Comparison of ENCODE assay signal across 8 cellular contexts in genomic region chr9:78296208-78296892, GRCh38. TPM values are rescaled to one million over a fixed set of nuclear protein-coding genes. Genes with fewer than 3 reads are reported as not detected.
A peak's percentile ranks its signal among the peaks of the same experiment; 100 is the strongest.
DNase-seq lines count a peak whose midpoint lies in the region; ATAC-seq, FAIRE-seq and TF ChIP-seq lines count a peak whose summit lies in the region.

No MANE protein-coding gene starts in this region.

- H3K4me2 ChIP-seq in H1 (ENCODE audit: insufficient read depth in 1 of 2, low read depth in 2 of 2, low read length in 2 of 2), result peak overlapping the region; percentile 83 to 87

- H2BK12ac ChIP-seq in H1 (ENCODE audit: low read depth, low read length), result peak overlapping the region; percentile 41; the same call in 1 of the 2 replicates

- peak; percentile 45 for DNase-seq in D341Med (ENCODE audit: low spot score)
- peak in 1 of 2 experiments; percentile 61 for DNase-seq in H1 (ENCODE audit: low read depth in 1 of 2, low spot score in 2 of 2)
- DNase-seq in medulla oblongata (ENCODE audit: extremely low spot score), result peak; percentile 42
- DNase-seq in substantia nigra (lab: John Stamatoyannopoulos, UW), result peak in 33 of 49 donors; percentile 13 to 71 (median 46)
- no peak for DNase-seq in urothelium cell line (ENCODE audit: low spot score)

- H3K36me3 ChIP-seq in KOPT-K1 (ENCODE audit: insufficient read depth, low read length) (peaks cover 16% of the 10 kb centered on the region), H1 (ENCODE audit: control insufficient read depth in 2 of 4, insufficient read depth in 4 of 4, low read length in 3 of 4) (peaks cover 11 to 27% (median 15%) of the 10 kb centered on the region in 4 experiments)

- TF ChIP-seq EP300 in H1 (IDR thresholded peaks at IDR 0.05; ENCODE audit: borderline replicate concordance in 1 of 2, low read depth in 2 of 2, low read length in 2 of 2), result no peak

- H3K4me3 ChIP-seq in H1 (ENCODE audit: extremely low read depth in 1 of 4, insufficient read depth in 2 of 4, low read depth in 3 of 4, low read length in 4 of 4), result peak overlapping the region; percentile 87 to 93 (median 90)

- H3K79me1 ChIP-seq in H1 (ENCODE audit: low read depth, low read length), result peaks cover 4% of the 10 kb centered on the region

- TF ChIP-seq RAD21 in H1 (IDR thresholded peaks at IDR 0.05 in 1 of 2, conservative IDR thresholded peaks at IDR 0.05 in 1 of 2; ENCODE audit: low read depth in 2 of 2, low read length in 2 of 2), result no peak

- no peak overlapping the region for H2BK20ac ChIP-seq in H1 (ENCODE audit: low read length)

- peak overlapping the region; percentile 41 for H2BK120ac ChIP-seq in H1 (replicated peaks; ENCODE audit: low read depth, low read length)

- H2BK15ac ChIP-seq in H1 (ENCODE audit: low read length), result peak overlapping the region; percentile 54; the same call in 1 of the 2 replicates

- peaks cover 6 to 11% of the 10 kb centered on the region in 2 experiments for H4K20me1 ChIP-seq in H1 (replicated peaks in 1 of 2; ENCODE audit: control insufficient read depth in 1 of 2, insufficient read depth in 2 of 2, low read length in 2 of 2)

- H3K9me3 ChIP-seq in KOPT-K1 (ENCODE audit: insufficient read depth, low read length, poor library complexity, severe bottlenecking) (no peaks in the 10 kb centered on the region), H1 (ENCODE audit: insufficient read depth in 2 of 2, low read depth in 1 of 2, low read length in 1 of 2) (no peaks in the 10 kb centered on the region)

- CTCF ChIA-PET in H1 (lab: Charles Lee; ENCODE audit: partially characterized antibody), result interaction anchor here (0.7 to 3.2 kb wide), 6 partner anchors 11 to 34 kb away, joined by 3 to 21 read pairs (median 4); no protein-coding TSS in a partner anchor

- ATAC-seq in GM18861 (IDR thresholded peaks at IDR 0.05; ENCODE audit: unreplicated experiment), result no peak

- peaks cover 8 to 16% (median 12%) of the 10 kb centered on the region in 4 experiments; a peak in 6 of 7 replicates for H3K4me1 ChIP-seq in H1 (replicated peaks in 1 of 4; ENCODE audit: control insufficient read depth in 3 of 4, insufficient read depth in 4 of 4, low read length in 3 of 4)

- peak overlapping the region; percentile 90 for H3K27ac ChIP-seq in KOPT-K1 (ENCODE audit: low read depth, low read length, poor library complexity, severe bottlenecking)
- H3K27ac ChIP-seq in VCaP, result peak overlapping the region; percentile 96
- peak overlapping the region; percentile 94 for H3K27ac ChIP-seq in H1 (ENCODE audit: low read depth, low read length)
- peak overlapping the region; percentile 81 for H3K27ac ChIP-seq in substantia nigra (ENCODE audit: low read depth, low read length, poor library complexity, severe bottlenecking)

- peak overlapping the region; percentile 97; the same call in 1 of the 2 replicates for H4K8ac ChIP-seq in H1 (ENCODE audit: extremely low read depth, insufficient read depth, low read length)

- H3K4ac ChIP-seq in H1 (replicated peaks; ENCODE audit: insufficient read length, low read depth, low read length), result peak overlapping the region; percentile 80

- peak overlapping the region; percentile 32; the same call in 1 of the 2 replicates for H2AK5ac ChIP-seq in H1 (ENCODE audit: low read depth, low read length)

- H3K56ac ChIP-seq in H1 (replicated peaks; ENCODE audit: insufficient read length, low read depth, low read length), result peak overlapping the region; percentile 95

- no peaks in the 10 kb centered on the region for H3K27me3 ChIP-seq in H1 (replicated peaks in 1 of 4; ENCODE audit: control insufficient read depth in 3 of 4, extremely low read depth in 1 of 4, insufficient read depth in 3 of 4, low read length in 3 of 4)

- peak overlapping the region; percentile 95 for H4K91ac ChIP-seq in H1 (replicated peaks; ENCODE audit: insufficient read length, low read length)

- TF ChIP-seq POLR2A in H1 (IDR thresholded peaks at IDR 0.05; ENCODE audit: control extremely low read depth in 1 of 2, low read depth in 2 of 2, low read length in 2 of 2), result peak in 1 of 2 experiments; percentile 81; a peak in 2 of 3 replicates

- peak overlapping the region; percentile 97 for H2BK5ac ChIP-seq in H1 (ENCODE audit: low read depth, low read length)

- peaks cover 7% of the 10 kb centered on the region; the same call in 1 of the 2 replicates for H3K23me2 ChIP-seq in H1 (ENCODE audit: low read depth, low read length)

- TF ChIP-seq CTCF in VCaP (conservative IDR thresholded peaks at IDR 0.05), result no peak
- TF ChIP-seq CTCF in H1 (IDR thresholded peaks at IDR 0.05; ENCODE audit: control extremely low read depth in 1 of 3, insufficient read depth in 1 of 3, low read depth in 1 of 3, low read length in 3 of 3), result no peak

- POLR2A ChIA-PET in H1 (lab: Charles Lee; ENCODE audit: partially characterized antibody), result interaction anchor here (0.7 to 27.8 kb wide), 50 partner anchors 13 to 1280 kb away, joined by 3 to 936 read pairs (median 5); partner anchors contain the start of genes CEP78, GNAQ and TLE4

- H3K23ac ChIP-seq in H1 (ENCODE audit: insufficient read length), result no peak overlapping the region

- FAIRE-seq in H1 (lab: Jason Lieb, UNC) (no peak), urothelium cell line (lab: Jason Lieb, UNC) (no peak)

- no peak overlapping the region for H3K14ac ChIP-seq in H1 (ENCODE audit: insufficient read length)

- H4K5ac ChIP-seq in H1 (ENCODE audit: insufficient read length, low read depth, low read length), result peak overlapping the region; percentile 92

- H3K79me2 ChIP-seq in H1 (ENCODE audit: control insufficient read depth in 1 of 2, insufficient read depth in 2 of 2, low read length in 2 of 2), result peaks cover 15 to 44% of the 10 kb centered on the region in 2 experiments

- peak overlapping the region; percentile 94 to 99 (median 96) for H3K9ac ChIP-seq in H1 (replicated peaks in 1 of 4; ENCODE audit: extremely low read depth in 1 of 4, low read depth in 3 of 4, low read length in 3 of 4)

- H3K18ac ChIP-seq in H1 (ENCODE audit: extremely low read depth, low read length), result peak overlapping the region; percentile 95

- H2AFZ ChIP-seq in H1 (ENCODE audit: low read length), result no peak overlapping the region

- WGBS in H1 (ENCODE audit: extremely low coverage in 1 of 2, insufficient coverage in 1 of 2, insufficient read length in 1 of 2, insufficient replicate concordance in 2 of 2, low coverage in 1 of 2, low lambda C conversion rate in 2 of 2, missing lambda C conversion rate in 1 of 2), 2 experiments, result 2% methylated on average over 32 of the region's 32 CpGs; no CpG with 5 or more reads in 1 of the 2 experiments

TF ChIP-seq in H1, 55 proteins besides CTCF, POLR2A, EP300 and RAD21:
- TF ChIP-seq TAF7 (optimal IDR thresholded peaks at IDR 0.05; ENCODE audit: borderline replicate concordance, low read depth, low read length), result peak; percentile 47
- TF ChIP-seq KDM4A (IDR thresholded peaks at IDR 0.05; ENCODE audit: low read depth, low read length, severe bottlenecking), result peak; percentile 5
- TF ChIP-seq HDAC6 (IDR thresholded peaks at IDR 0.05; ENCODE audit: low read depth, low read length), result no peak
- TF ChIP-seq PHF8 (conservative IDR thresholded peaks at IDR 0.05; ENCODE audit: low read depth, low read length), result peak; percentile 32; the same call in 1 of the 2 replicates
TF ChIP-seq in H1: peak in this region for 3.

RNA-seq across cellular contexts. Expression of gene PSAT1, which starts 0.6 kb away (rescaled TPM):
- 317 and 341 TPM in 2 replicates for total RNA-seq in H1 (2021; fragmentation: NEBNext Ultra II Directional; extraction: Animal tissue kit (Norgen Biotek cat#: 25700))
- 204 and 233 TPM in 2 replicates for polyA plus RNA-seq in H1 (2011; rRNA removed)
- polyA plus RNA-seq in H1 (2011; cell fraction: cytosol; rRNA removed), result 315 TPM
- 116 TPM for polyA plus RNA-seq in H1 (2011; cell fraction: nucleus; rRNA removed)
- 239 to 279 TPM (median 247 TPM) in 4 replicates for polyA plus RNA-seq in H1 (2012, experiment 1 of 2)
- 169 TPM for polyA plus RNA-seq in H1 (2012, experiment 2 of 2)
- polyA plus RNA-seq in H1 (2013, experiment 1 of 2), result 140 TPM
- polyA plus RNA-seq in H1 (2013, experiment 2 of 2), result 141 TPM
- 229 and 231 TPM in 2 replicates for polyA minus RNA-seq in H1 (2011; rRNA and poly(A)+ RNA removed)
- 138 TPM for polyA minus RNA-seq in H1 (2011; cell fraction: cytosol; rRNA and poly(A)+ RNA removed)
- 122 TPM for polyA minus RNA-seq in H1 (2011; cell fraction: nucleus; rRNA and poly(A)+ RNA removed)
